1 cellular context compared by ENCODE assay signal in genomic region chr6:144379356-144379755, GRCh38.
TF ChIP-seq lines count a peak whose summit lies in the region.

No MANE protein-coding gene starts in this region.

TF ChIP-seq in K562, 482 proteins besides CTCF, POLR2A, EP300 and RAD21 (continued from another document):
- TF ChIP-seq ZBTB40 (IDR thresholded peaks at IDR 0.05) (no peak), ZBTB40 (CRISPR knock-in tag; IDR thresholded peaks at IDR 0.05) (no peak), UBTF (IDR thresholded peaks at IDR 0.05; ENCODE audit: borderline replicate concordance in 1 of 2, low read depth in 2 of 2, low read length in 2 of 2) (no peak), ZKSCAN3 (CRISPR knock-in tag; IDR thresholded peaks at IDR 0.05) (no peak), MTA1 (IDR thresholded peaks at IDR 0.05; ENCODE audit: borderline replicate concordance) (no peak), MAFG (tag; conservative IDR thresholded peaks at IDR 0.05) (peak; percentile 44), ZNF146 (CRISPR knock-in tag; IDR thresholded peaks at IDR 0.05; ENCODE audit: unreplicated experiment) (no peak), TEAD1 (CRISPR knock-in tag; IDR thresholded peaks at IDR 0.05) (no peak), KLF13 (tag; IDR thresholded peaks at IDR 0.05; ENCODE audit: borderline replicate concordance, low read depth) (no peak)
